Comparison of ENCODE assay signal across 1 cellular context in genomic region chr1:39412892-39413291, GRCh38.
TF ChIP-seq lines count a peak whose summit lies in the region.

No MANE protein-coding gene starts in this region.

TF ChIP-seq in K562, 482 proteins besides CTCF, POLR2A, EP300 and RAD21:
- TF ChIP-seq TFAP4 (CRISPR knock-in tag; IDR thresholded peaks at IDR 0.05; ENCODE audit: borderline replicate concordance) (peak; percentile 18; the same call in 1 of the 2 replicates), BCL6 (CRISPR knock-in tag; IDR thresholded peaks at IDR 0.05) (no peak)
